15 cellular contexts compared by ENCODE assay signal in the genomic region with DNA sequence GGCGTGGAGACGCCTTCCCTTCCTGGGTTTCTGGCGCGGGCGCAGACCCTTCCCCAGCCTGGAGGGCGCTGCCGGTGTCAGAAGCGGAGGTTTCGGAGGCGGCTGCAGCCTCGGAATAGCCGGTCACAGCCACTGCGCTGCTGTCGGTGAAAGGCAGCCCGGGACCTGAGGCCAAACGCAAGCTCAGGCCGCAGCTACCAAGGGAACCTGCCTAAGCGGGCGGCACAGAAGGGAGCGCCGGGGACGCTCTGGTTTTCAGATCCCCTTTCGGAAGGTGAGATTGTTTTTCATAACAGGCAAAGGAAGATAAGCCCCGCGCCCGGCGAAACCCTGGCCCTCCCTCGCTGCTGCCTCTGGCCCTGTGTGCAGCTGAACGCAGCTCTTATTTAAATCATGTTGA.
A peak's percentile ranks its signal among the peaks of the same experiment; 100 is the strongest.
DNase-seq lines count a peak whose midpoint lies in the region; ATAC-seq and FAIRE-seq lines count a peak whose summit lies in the region.
"Had no signal": no experiment of that assay in that cellular context is flagged by ENCODE, and none has a peak within 500 bp of the region (broad histone marks: within the 10 kb centered on the region; RNA-seq: fewer than 3 reads in every experiment).

No MANE protein-coding gene starts in this region.

- DNase-seq in GM19239 (ENCODE audit: insufficient read length, low spot score) (peak; percentile 28), iPS DF 4.7 (ENCODE audit: extremely low read depth, low spot score) (peak; percentile 38), retina (peak; percentile 59), NCI-H446 (lab: John Stamatoyannopoulos, UW) (no peak), NCI-H345 treated with DMSO at 0.1 percent for 48 hours (lab: John Stamatoyannopoulos, UW; ENCODE audit: unreplicated experiment) (no peak), activated gamma-delta T cell (lab: John Stamatoyannopoulos, UW) (no peak)
- DNase-seq: activated CD4-positive, alpha-beta memory T cell treated with anti-CD3 and anti-CD28 coated beads for 36 hours; activated T-cell treated with anti-CD3 and anti-CD28 coated beads, Interleukin-2, amount 50 U/mL, for 1 hour; erythroblast; NCI-H187; NCI-H446 treated with DMSO at 0.1 percent for 48 hours; stimulated activated CD4-positive, alpha-beta T cell treated with anti-CD3 and anti-CD28 coated beads, Interleukin-2, amount 100 ng/mL, for 24 hours had no signal

- ATAC-seq in HG03457 (IDR thresholded peaks at IDR 0.05; ENCODE audit: unreplicated experiment) (peak; percentile 63), GM18520 (IDR thresholded peaks at IDR 0.05; ENCODE audit: unreplicated experiment) (no peak)

- no peak for FAIRE-seq in GM19239 (lab: Jason Lieb, UNC)
- FAIRE-seq: islet of Langerhans had no signal

Comparison
In these comparisons a context has a peak if more than half of its experiments do, and no peak if none do; other contexts are left out.
1. DNase-seq: peak in GM19239 (single experiment), iPS DF 4.7 (single experiment) and retina (single experiment); none in NCI-H446 (0 of 2), NCI-H345 treated with DMSO at 0.1 percent for 48 hours (single experiment) and activated gamma-delta T cell (single experiment).